ENCODE assay signal across 19 cellular contexts in the genomic region with DNA sequence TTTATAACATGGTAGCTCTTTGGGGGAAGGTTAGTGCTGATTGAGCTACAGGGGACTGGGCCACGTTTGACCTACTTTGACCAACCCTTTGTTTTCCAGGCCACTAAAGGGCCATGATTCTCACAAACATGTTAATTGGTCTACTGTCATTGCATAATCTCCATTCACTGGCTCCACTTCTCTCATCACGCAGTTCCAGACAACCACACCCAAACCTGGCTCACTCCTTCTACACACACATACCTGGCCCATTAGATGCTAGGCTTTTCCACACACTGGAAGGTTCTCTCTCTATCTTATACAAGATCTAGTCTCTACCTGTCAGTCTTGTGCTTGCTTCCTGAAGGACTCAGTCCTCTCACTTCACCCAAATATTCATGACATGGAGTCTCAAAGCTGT. TPM values are rescaled to one million over a fixed set of nuclear protein-coding genes. Genes with fewer than 3 reads are reported as not detected.
DNase-seq lines count a peak whose midpoint lies in the region; FAIRE-seq and TF ChIP-seq lines count a peak whose summit lies in the region.
"Had no signal": no experiment of that assay in that cellular context is flagged by ENCODE, and none has a peak within 500 bp of the region (broad histone marks: within the 10 kb centered on the region; RNA-seq: fewer than 3 reads in every experiment).

No MANE protein-coding gene starts in this region.

- H3K4me2 ChIP-seq in OCI-LY3 (ENCODE audit: low read length), result no peak overlapping the region

- peaks cover 9% of the 10 kb centered on the region for H3K27me3 Mint-ChIP-seq in activated CD4-positive, alpha-beta T cell treated with anti-CD3 and anti-CD28 coated beads, Interleukin-2, amount 10 ng/mL, durations not matched to agents 7 days and 5 days
- H3K27me3 Mint-ChIP-seq in CD4-positive, alpha-beta memory T cell, result peaks cover 3 to 10% of the 10 kb centered on the region in 2 donors

- H3K4me3 ChIP-seq in OCI-LY3 (ENCODE audit: low read length) (no peak overlapping the region), bronchial epithelial cell (ENCODE audit: low read depth, low read length) (no peak overlapping the region)
- no peak overlapping the region for H3K4me3 ChIP-seq in CD4-positive, alpha-beta memory T cell (ENCODE audit: low read length in 2 of 2)
- H3K4me3 ChIP-seq: GM23248, Peyer's patch had no signal

- CTCF ChIA-PET in activated CD4-positive, alpha-beta T cell treated with anti-CD3 and anti-CD28 coated beads, Interleukin-2, amount 10 ng/mL, durations not matched to agents 7 days and 5 days (lab: Charles Lee), result interaction anchor here (0.7 to 1.5 kb wide), 6 partner anchors 10 to 239 kb away, joined by 3 to 4 read pairs (median 3); no protein-coding TSS in a partner anchor
- CTCF ChIA-PET in CD4-positive, alpha-beta memory T cell (lab: Charles Lee; ENCODE audit: partially characterized antibody), result interaction anchor here (1.0 to 1.2 kb wide), 2 partner anchors 24 to 35 kb away, joined by 3 to 5 read pairs; no protein-coding TSS in a partner anchor

- DNase-seq in activated CD4-positive, alpha-beta T cell treated with anti-CD3 and anti-CD28 coated beads, Interleukin-2, amount 10 ng/mL, durations not matched to agents 7 days and 5 days, result no peak
- DNase-seq in activated CD4-positive, alpha-beta T cell treated with anti-CD3 and anti-CD28 coated beads for 48 hours, result no peak
- DNase-seq in bronchial epithelial cell (ENCODE audit: low read depth) (peak; percentile 68), islet precursor cell (peak; percentile 52), GDM1 (lab: John Stamatoyannopoulos, UW) (no peak), kidney glomerular epithelial cell (lab: John Stamatoyannopoulos, UW) (no peak)
- no peak for DNase-seq in CD4-positive, alpha-beta memory T cell
- DNase-seq: AML-193; Calu3; CD4-positive, CD25-positive, alpha-beta regulatory T cell; GM23248; NCI-H1092; NCI-H1694; NCI-H345; NCI-H526 treated with DMSO at 0.1 percent for 48 hours; Peyer's patch; Right ventricle myocardium superior had no signal

- POLR2A ChIA-PET in activated CD4-positive, alpha-beta T cell treated with anti-CD3 and anti-CD28 coated beads, Interleukin-2, amount 10 ng/mL, durations not matched to agents 7 days and 5 days (lab: Charles Lee), result no interaction called here
- POLR2A ChIA-PET in CD4-positive, alpha-beta memory T cell (lab: Charles Lee; ENCODE audit: partially characterized antibody), result no interaction called here

- H3K4me3 Mint-ChIP-seq in activated CD4-positive, alpha-beta T cell treated with anti-CD3 and anti-CD28 coated beads, Interleukin-2, amount 10 ng/mL, durations not matched to agents 7 days and 5 days, result no peak overlapping the region
- no peak overlapping the region for H3K4me3 Mint-ChIP-seq in CD4-positive, alpha-beta memory T cell
- H3K4me3 Mint-ChIP-seq: CD4-positive, CD25-positive, alpha-beta regulatory T cell had no signal

- H3K9ac ChIP-seq in OCI-LY3 (ENCODE audit: low read length), result no peak overlapping the region
- H3K9ac ChIP-seq: GM23248 had no signal

- H3K9me3 ChIP-seq in OCI-LY3 (ENCODE audit: insufficient read depth, low read length), result no peaks in the 10 kb centered on the region
- no peaks in the 10 kb centered on the region for H3K9me3 ChIP-seq in CD4-positive, alpha-beta memory T cell (ENCODE audit: control insufficient read depth in 1 of 2, low read length in 2 of 2)
- H3K9me3 ChIP-seq: Peyer's patch had no signal

- no peaks in the 10 kb centered on the region for H3K9me3 Mint-ChIP-seq in activated CD4-positive, alpha-beta T cell treated with anti-CD3 and anti-CD28 coated beads, Interleukin-2, amount 10 ng/mL, durations not matched to agents 7 days and 5 days
- H3K9me3 Mint-ChIP-seq in CD4-positive, alpha-beta memory T cell, result peaks cover 0 to 2% (median 0%) of the 10 kb centered on the region in 8 donors

- FAIRE-seq in bronchial epithelial cell (lab: Jason Lieb, UNC), result peak; percentile 83

- H3K79me2 ChIP-seq in OCI-LY3 (ENCODE audit: low read length), result no peaks in the 10 kb centered on the region

- H3K4me1 Mint-ChIP-seq in activated CD4-positive, alpha-beta T cell treated with anti-CD3 and anti-CD28 coated beads, Interleukin-2, amount 10 ng/mL, durations not matched to agents 7 days and 5 days, result peaks cover 30% of the 10 kb centered on the region
- peaks cover 0 to 14% (median 3%) of the 10 kb centered on the region in 4 donors for H3K4me1 Mint-ChIP-seq in CD4-positive, alpha-beta memory T cell

- intact Hi-C loops in CD4-positive, alpha-beta memory T cell (cut with micrococcal nuclease), result no loop called here

- no peaks in the 10 kb centered on the region for H4K20me1 ChIP-seq in OCI-LY3 (ENCODE audit: insufficient read depth, low read length)

- H3K36me3 Mint-ChIP-seq in activated CD4-positive, alpha-beta T cell treated with anti-CD3 and anti-CD28 coated beads, Interleukin-2, amount 10 ng/mL, durations not matched to agents 7 days and 5 days (ENCODE audit: low read depth), result no peaks in the 10 kb centered on the region
- no peaks in the 10 kb centered on the region for H3K36me3 Mint-ChIP-seq in CD4-positive, alpha-beta memory T cell

- H3K36me3 ChIP-seq in OCI-LY3 (replicated peaks; ENCODE audit: low read depth, low read length) (peaks cover 8% of the 10 kb centered on the region), bronchial epithelial cell (ENCODE audit: control insufficient read depth, insufficient read depth, low read length) (no peaks in the 10 kb centered on the region)
- H3K36me3 ChIP-seq in CD4-positive, alpha-beta memory T cell (ENCODE audit: insufficient read depth, low read length), result no peaks in the 10 kb centered on the region
- H3K36me3 ChIP-seq: Peyer's patch had no signal

- H3K27ac Mint-ChIP-seq in activated CD4-positive, alpha-beta T cell treated with anti-CD3 and anti-CD28 coated beads, Interleukin-2, amount 10 ng/mL, durations not matched to agents 7 days and 5 days, result peak overlapping the region; percentile 26
- H3K27ac Mint-ChIP-seq in CD4-positive, alpha-beta memory T cell, result no peak overlapping the region
- H3K27ac Mint-ChIP-seq: CD4-positive, CD25-positive, alpha-beta regulatory T cell had no signal

- H3K27ac ChIP-seq in OCI-LY3 (ENCODE audit: low read length), result peak overlapping the region; percentile 96
- H3K27ac ChIP-seq in CD4-positive, alpha-beta memory T cell (ENCODE audit: low read depth, low read length), result no peak overlapping the region
- H3K27ac ChIP-seq: GM23248, Peyer's patch had no signal

- H3K27me3 ChIP-seq in OCI-LY3 (ENCODE audit: low read depth, low read length) (no peaks in the 10 kb centered on the region), bronchial epithelial cell (ENCODE audit: control insufficient read depth, insufficient read depth, low read length) (no peaks in the 10 kb centered on the region)
- H3K27me3 ChIP-seq in CD4-positive, alpha-beta memory T cell (ENCODE audit: insufficient read depth, low read length), result no peaks in the 10 kb centered on the region
- H3K27me3 ChIP-seq: Peyer's patch had no signal

- no peak overlapping the region for H2AFZ ChIP-seq in OCI-LY3 (ENCODE audit: low read depth, low read length)
- H2AFZ ChIP-seq: GM23248 had no signal

- TF ChIP-seq CTCF in OCI-LY3 (IDR thresholded peaks at IDR 0.05; ENCODE audit: low read depth, low read length), result no peak
- no peak for TF ChIP-seq CTCF in bronchial epithelial cell (IDR thresholded peaks at IDR 0.05; ENCODE audit: insufficient read depth, low read length, severe bottlenecking)

- peaks cover 86% of the 10 kb centered on the region for H3K4me1 ChIP-seq in OCI-LY3 (ENCODE audit: low read length)
- peaks cover 10% of the 10 kb centered on the region for H3K4me1 ChIP-seq in CD4-positive, alpha-beta memory T cell (ENCODE audit: insufficient read depth, low read length)
- H3K4me1 ChIP-seq: Peyer's patch had no signal

RNA-seq across cellular contexts. Expression of gene TGM5, which starts 15.9 kb away (rescaled TPM):
- total RNA-seq in activated CD4-positive, alpha-beta T cell treated with anti-CD3 and anti-CD28 coated beads, Interleukin-2, amount 10 ng/mL, durations not matched to agents 7 days and 5 days, result not detected
- under 0.01 and 1.8 TPM in 2 replicates for total RNA-seq in bronchial epithelial cell
- total RNA-seq in CD4-positive, alpha-beta memory T cell, result not detected
- not detected for polyA plus RNA-seq in CD4-positive, alpha-beta memory T cell
- total RNA-seq: A673; Calu3; CD4-positive, CD25-positive, alpha-beta regulatory T cell; GM23248; Peyer's patch; Right ventricle myocardium superior had no signal
- polyA plus RNA-seq: CD4-positive, CD25-positive, alpha-beta regulatory T cell; GM23248 had no signal

RNA-seq across cellular contexts. Expression of gene EPB42, which starts 30.0 kb away (rescaled TPM):
- not detected for total RNA-seq in activated CD4-positive, alpha-beta T cell treated with anti-CD3 and anti-CD28 coated beads, Interleukin-2, amount 10 ng/mL, durations not matched to agents 7 days and 5 days
- total RNA-seq in bronchial epithelial cell, result not detected in 2 replicates
- not detected for total RNA-seq in CD4-positive, alpha-beta memory T cell
- polyA plus RNA-seq in CD4-positive, alpha-beta memory T cell, result not detected
- total RNA-seq: A673; Calu3; CD4-positive, CD25-positive, alpha-beta regulatory T cell; GM23248; Peyer's patch had no signal
- polyA plus RNA-seq: GM23248 had no signal

RNA-seq across cellular contexts. Expression of gene TGM7, which starts 51.3 kb away (rescaled TPM):
- not detected for total RNA-seq in activated CD4-positive, alpha-beta T cell treated with anti-CD3 and anti-CD28 coated beads, Interleukin-2, amount 10 ng/mL, durations not matched to agents 7 days and 5 days
- not detected in 2 replicates for total RNA-seq in bronchial epithelial cell
- not detected for total RNA-seq in CD4-positive, alpha-beta memory T cell
- not detected for polyA plus RNA-seq in CD4-positive, alpha-beta memory T cell
- total RNA-seq: A673; Calu3; CD4-positive, CD25-positive, alpha-beta regulatory T cell; GM23248; Peyer's patch; Right ventricle myocardium superior had no signal
- polyA plus RNA-seq: CD4-positive, CD25-positive, alpha-beta regulatory T cell; GM23248 had no signal

Comparison
In these comparisons a context has a peak if more than half of its experiments do, and no peak if none do; other contexts are left out.
1. DNase-seq: peak in bronchial epithelial cell (single experiment) and islet precursor cell (single experiment); none in activated CD4-positive, alpha-beta T cell treated with anti-CD3 and anti-CD28 coated beads, Interleukin-2, amount 10 ng/mL, durations not matched to agents 7 days and 5 days (single experiment), activated CD4-positive, alpha-beta T cell treated with anti-CD3 and anti-CD28 coated beads for 48 hours (single experiment), GDM1 (single experiment), kidney glomerular epithelial cell (single experiment) and CD4-positive, alpha-beta memory T cell (0 of 5).